ENCODE assay signal across 8 cellular contexts in genomic region chr2:191155608-191156071, GRCh38. TPM values are rescaled to one million over a fixed set of nuclear protein-coding genes. Genes with fewer than 3 reads are reported as not detected.
DNase-seq lines count a peak whose midpoint lies in the region.

No MANE protein-coding gene starts in this region.

- intact Hi-C loops in posterior vena cava (cut with DNase I) = no loop called here

- no peaks in the 10 kb centered on the region for H3K27me3 Mint-ChIP-seq in activated naive CD8-positive, alpha-beta T cell

- no peak overlapping the region for H3K4me3 Mint-ChIP-seq in activated naive CD8-positive, alpha-beta T cell

- no peaks in the 10 kb centered on the region for H3K36me3 Mint-ChIP-seq in activated naive CD8-positive, alpha-beta T cell

- peak; percentile 68 for DNase-seq in NCI-H510A treated with DMSO at 0.1 percent for 48 hours (lab: John Stamatoyannopoulos, UW)
- no peak for DNase-seq in NCI-H510A (lab: John Stamatoyannopoulos, UW)
- DNase-seq in H4 (ENCODE audit: low spot score) = peak; percentile 44
- DNase-seq in NCI-H1694 treated with DMSO at 0.1 percent for 48 hours (lab: John Stamatoyannopoulos, UW) = peak; percentile 66
- peak; percentile 44 for DNase-seq in inferior parietal cortex (ENCODE audit: extremely low spot score)
- no peak for DNase-seq in C1 segment of cervical spinal cord (lab: John Stamatoyannopoulos, UW)
- no peak for DNase-seq in posterior vena cava (ENCODE audit: low spot score)

- H3K27ac Mint-ChIP-seq in activated naive CD8-positive, alpha-beta T cell = peak overlapping the region; percentile 17

- peaks cover 41% of the 10 kb centered on the region for H3K4me1 Mint-ChIP-seq in activated naive CD8-positive, alpha-beta T cell (ENCODE audit: low read depth)

- H3K9me3 Mint-ChIP-seq in activated naive CD8-positive, alpha-beta T cell (ENCODE audit: low read depth) = no peaks in the 10 kb centered on the region

RNA-seq across cellular contexts. Expression of gene STAT4, which starts 4.8 kb away (rescaled TPM):
- total RNA-seq in H4 (2014; rRNA removed; shearing (Covaris generic)) = 0.55 and 4.3 TPM in 2 replicates
- 1 to 10 TPM; 2.2 to 2.5 TPM for total RNA-seq in posterior vena cava

Comparison
In these comparisons a context has a peak if more than half of its experiments do, and no peak if none do; other contexts are left out.
1. DNase-seq: peak in NCI-H510A treated with DMSO at 0.1 percent for 48 hours (single experiment), H4 (single experiment), NCI-H1694 treated with DMSO at 0.1 percent for 48 hours (single experiment) and inferior parietal cortex (single experiment); none in NCI-H510A (single experiment), C1 segment of cervical spinal cord (0 of 14) and posterior vena cava (single experiment).